10 cellular contexts compared by ENCODE assay signal in genomic region chr9:4235951-4236804, GRCh38.
DNase-seq lines count a peak whose midpoint lies in the region; ATAC-seq, FAIRE-seq and TF ChIP-seq lines count a peak whose summit lies in the region.
"Had no signal": no experiment of that assay in that cellular context is flagged by ENCODE, and none has a peak within 500 bp of the region (broad histone marks: within the 10 kb centered on the region; RNA-seq: fewer than 3 reads in every experiment).

No MANE protein-coding gene starts in this region.

- under 1% methylated on average over 5 of the region's 5 CpGs for WGBS in A549 (ENCODE audit: missing lambda C conversion rate)
- WGBS in HepG2 (ENCODE audit: low lambda C conversion rate), result 11% methylated on average over 5 of the region's 5 CpGs

- H3K4me1 Mint-ChIP-seq in brain, result peaks cover 19% of the 10 kb centered on the region

- TF ChIP-seq POLR2A in A549 (IDR thresholded peaks at IDR 0.05; ENCODE audit: low read length), result no peak
- no peak for TF ChIP-seq POLR2A in HepG2 (IDR thresholded peaks at IDR 0.05; ENCODE audit: insufficient read depth in 1 of 2, low read depth in 2 of 2, low read length in 2 of 2)

- H3K27ac Mint-ChIP-seq in brain, result peak overlapping the region; percentile 61 to 97 (median 84)

- FAIRE-seq in A549 (lab: Jason Lieb, UNC) (peak; percentile 94), HepG2 (lab: Jason Lieb, UNC) (peak; percentile 36)

- TF ChIP-seq RAD21 in A549 (conservative IDR thresholded peaks at IDR 0.05 in 1 of 2, IDR thresholded peaks at IDR 0.05 in 1 of 2) (no peak), HepG2 (CRISPR knock-in tag; IDR thresholded peaks at IDR 0.05) (no peak)

- H4K20me1 ChIP-seq in HepG2 (ENCODE audit: insufficient read depth, low read length), result no peaks in the 10 kb centered on the region

- peak overlapping the region; percentile 83 to 85 for H3K27ac ChIP-seq in A549
- H3K27ac ChIP-seq in HepG2 (ENCODE audit: extremely low read length, insufficient read depth, low read length), result no peak overlapping the region
- H3K27ac ChIP-seq in A673 (ENCODE audit: low read depth, low read length, poor library complexity, severe bottlenecking), result no peak overlapping the region

- peaks cover 7% of the 10 kb centered on the region for H3K27me3 Mint-ChIP-seq in brain

- H3K79me2 ChIP-seq in HepG2 (ENCODE audit: insufficient read depth, low read length), result no peaks in the 10 kb centered on the region

- intact Hi-C loops in HepG2 (cut with micrococcal nuclease; ENCODE audit: unreplicated experiment) (no loop called here), A673 (cut with micrococcal nuclease; ENCODE audit: unreplicated experiment) (no loop called here)

- POLR2A ChIA-PET in A549 (lab: Yijun Ruan, JAX), result interaction anchor here (0.6 to 1.7 kb wide), 3 partner anchors 29 to 710 kb away, joined by 3 to 5 read pairs (median 4); no protein-coding TSS in a partner anchor
- POLR2A ChIA-PET in HepG2 (lab: Yijun Ruan, JAX), result no interaction called here
- POLR2A ChIA-PET in A673 (lab: Charles Lee; ENCODE audit: low non-redundant PET), result no interaction called here

- DNase-seq in A549 (ENCODE audit: low read depth in 1 of 2, low spot score in 1 of 2), result peak; percentile 74 to 89
- DNase-seq in HepG2 (ENCODE audit: low spot score), result peak; percentile 27
- no peak for DNase-seq in A673 (ENCODE audit: low spot score)
- DNase-seq: activated T-cell treated with anti-CD3 and anti-CD28 coated beads, Interleukin-2, amount 50 U/mL, for 4 hours; NCI-H526 treated with DMSO at 0.1 percent for 48 hours had no signal

- in situ Hi-C loops in HepG2 (cut with HindIII; ENCODE audit: extremely low pct_ligation_motif_present, low pct_unique_long_range_greater_than_20kb), result no loop called here

- H3K9me3 Mint-ChIP-seq in brain, result peaks cover 11 to 20% (median 12%) of the 10 kb centered on the region in 5 experiments
- H3K9me3 Mint-ChIP-seq: activated T-cell treated with anti-CD3 and anti-CD28 coated beads, Interleukin-2, amount 50 U/mL, for 4 hours had no signal

- H3K9ac ChIP-seq in HepG2 (ENCODE audit: insufficient read depth, low read depth, low read length), result no peak overlapping the region

- CTCF ChIA-PET in A549 (lab: Yijun Ruan, JAX), result interaction anchor here (0.7 to 1.1 kb wide), 4 partner anchors 9 to 80 kb away, joined by 3 to 4 read pairs (median 3); no protein-coding TSS in a partner anchor
- CTCF ChIA-PET in HepG2 (lab: Yijun Ruan, JAX; ENCODE audit: low intra/inter-chr PET ratio, low total read pairs), result no interaction called here
- CTCF ChIA-PET in A673 (lab: Charles Lee), result interaction anchor here (0.7 kb wide), 1 partner anchor 175 kb away, joined by 10 read pairs; no protein-coding TSS in a partner anchor

- TF ChIP-seq EP300 in A549 (IDR thresholded peaks at IDR 0.05) (peak; percentile 27 to 40; a peak in 2 of 5 replicates), HepG2 (IDR thresholded peaks at IDR 0.05; ENCODE audit: low read depth in 2 of 2, low read length in 2 of 2) (no peak), HepG2 (CRISPR knock-in tag; IDR thresholded peaks at IDR 0.05; ENCODE audit: borderline replicate concordance) (no peak)

- H3K4me2 ChIP-seq in A549 (peak overlapping the region; percentile 72), HepG2 (ENCODE audit: low read depth, low read length) (peak overlapping the region; percentile 13)

- no peak overlapping the region for H2AFZ ChIP-seq in HepG2 (ENCODE audit: low read length)

- peaks cover 12% of the 10 kb centered on the region for H3K9me3 ChIP-seq in A549
- no peaks in the 10 kb centered on the region for H3K9me3 ChIP-seq in HepG2 (ENCODE audit: low read length)
- H3K9me3 ChIP-seq in A673 (ENCODE audit: low read depth, low read length, poor library complexity, severe bottlenecking), result no peaks in the 10 kb centered on the region

- H3K36me3 ChIP-seq in HepG2 (replicated peaks in 1 of 2; ENCODE audit: control insufficient read depth in 1 of 2, insufficient read depth in 2 of 2, low read length in 2 of 2), result no peaks in the 10 kb centered on the region
- H3K36me3 ChIP-seq in A673 (ENCODE audit: insufficient read depth, low read length, poor library complexity, severe bottlenecking), result no peaks in the 10 kb centered on the region

- BruUV-seq in HepG2 (replicated peaks; lab: Mats Ljungman, UMichigan) (no TSS peak), A673 (replicated peaks; lab: Mats Ljungman, UMichigan) (no TSS peak)

- H3K4me3 ChIP-seq in A549 (peak overlapping the region; percentile 3; the same call in 1 of the 3 replicates), HepG2 (replicated peaks in 1 of 3; ENCODE audit: insufficient read depth in 1 of 3, low read depth in 2 of 3, low read length in 3 of 3) (no peak overlapping the region), A673 (ENCODE audit: low read depth, low read length, poor library complexity, severe bottlenecking) (no peak overlapping the region)

- H3K27me3 ChIP-seq in HepG2 (ENCODE audit: control insufficient read depth in 1 of 2, insufficient read depth in 2 of 2, low read length in 2 of 2) (no peaks in the 10 kb centered on the region), A673 (replicated peaks; ENCODE audit: insufficient read depth, low read depth, low read length, poor library complexity) (no peaks in the 10 kb centered on the region)

- H3K36me3 Mint-ChIP-seq in brain, result peaks cover 24% of the 10 kb centered on the region

- H3K4me1 ChIP-seq in A549, result peaks cover 40% of the 10 kb centered on the region
- H3K4me1 ChIP-seq in HepG2 (ENCODE audit: insufficient read depth, low read length), result peaks cover 14% of the 10 kb centered on the region; the same call in 1 of the 2 replicates
- H3K4me1 ChIP-seq in A673 (ENCODE audit: insufficient read depth, low read length, poor library complexity, severe bottlenecking), result no peaks in the 10 kb centered on the region

- TF ChIP-seq CTCF in A549 (IDR thresholded peaks at IDR 0.05), result no peak
- no peak for TF ChIP-seq CTCF in brain (conservative IDR thresholded peaks at IDR 0.05)
- TF ChIP-seq CTCF in HepG2 (CRISPR knock-in tag; IDR thresholded peaks at IDR 0.05), result no peak
- no peak for TF ChIP-seq CTCF in A673 (conservative IDR thresholded peaks at IDR 0.05; ENCODE audit: low read depth, low read length)

- H3K4me3 Mint-ChIP-seq in brain, result peak overlapping the region; percentile 38 to 72 (median 64)
- H3K4me3 Mint-ChIP-seq: activated T-cell treated with anti-CD3 and anti-CD28 coated beads, Interleukin-2, amount 50 U/mL, for 4 hours had no signal

- ATAC-seq in A549 (peak; percentile 82 to 93), HG02678 (IDR thresholded peaks at IDR 0.05; ENCODE audit: unreplicated experiment) (peak; percentile 47), HepG2 (peak; percentile 85), GM19397 (IDR thresholded peaks at IDR 0.05; ENCODE audit: unreplicated experiment) (no peak), HG03280 (IDR thresholded peaks at IDR 0.05; ENCODE audit: unreplicated experiment) (no peak), HG02884 (IDR thresholded peaks at IDR 0.05; ENCODE audit: unreplicated experiment) (no peak)

TF ChIP-seq in A549, 52 proteins besides CTCF, POLR2A, EP300 and RAD21 (continues in another document):
- TF ChIP-seq HOXB13 (CRISPR knock-in tag; IDR thresholded peaks at IDR 0.05; ENCODE audit: low read depth) (no peak), TP53 (CRISPR knock-in tag; IDR thresholded peaks at IDR 0.05) (no peak), JUNB (IDR thresholded peaks at IDR 0.05) (peak; percentile 41), GATA3 (IDR thresholded peaks at IDR 0.05; ENCODE audit: borderline replicate concordance) (peak; percentile 51; the same call in 1 of the 2 replicates), ATOH8 (CRISPR knock-in tag; IDR thresholded peaks at IDR 0.05; ENCODE audit: low read depth) (no peak), RARB (CRISPR knock-in tag; IDR thresholded peaks at IDR 0.05) (0 out of 2 replicates have a peak, but pooled peaks have one; percentile 12), CBX8 (IDR thresholded peaks at IDR 0.05) (no peak), RNF2 (IDR thresholded peaks at IDR 0.05; ENCODE audit: borderline replicate concordance, low read depth) (no peak), JUN (IDR thresholded peaks at IDR 0.05) (peak; percentile 26 to 76; a peak in 1 of 5 replicates)

TF ChIP-seq in HepG2, 621 proteins besides CTCF, POLR2A, EP300 and RAD21:
- TF ChIP-seq FOXA3 (CRISPR knock-in tag; IDR thresholded peaks at IDR 0.05) (0 out of 2 replicates have a peak, but pooled peaks have one; percentile 27), SOX13 (IDR thresholded peaks at IDR 0.05) (no peak), SOX13 (CRISPR knock-in tag; conservative IDR thresholded peaks at IDR 0.05 in 1 of 2, IDR thresholded peaks at IDR 0.05 in 1 of 2) (peak in 1 of 2 experiments; percentile 65; a peak in 2 of 4 replicates), ZNF256 (CRISPR knock-in tag; conservative IDR thresholded peaks at IDR 0.05) (no peak), ZNF329 (CRISPR knock-in tag; IDR thresholded peaks at IDR 0.05; ENCODE audit: low read depth) (no peak), MAFF (IDR thresholded peaks at IDR 0.05; ENCODE audit: low read depth, low read length) (no peak), SOX6 (IDR thresholded peaks at IDR 0.05) (no peak), SOX6 (CRISPR knock-in tag; IDR thresholded peaks at IDR 0.05) (peak; percentile 47; the same call in 1 of the 2 replicates), TCF7L2 (IDR thresholded peaks at IDR 0.05; ENCODE audit: low read depth, low read length) (no peak), ZNF850 (CRISPR knock-in tag; conservative IDR thresholded peaks at IDR 0.05) (no peak), SOX5 (CRISPR knock-in tag; IDR thresholded peaks at IDR 0.05; ENCODE audit: borderline replicate concordance) (peak; percentile 59)

Comparison
In these comparisons a context has a peak if more than half of its experiments do, and no peak if none do; other contexts are left out.
1. ATAC-seq: peak in A549 (2 of 2), HG02678 (single experiment) and HepG2 (single experiment); none in GM19397 (single experiment), HG03280 (single experiment) and HG02884 (single experiment).
2. H3K27ac ChIP-seq: peak in A549 (2 of 2); none in HepG2 (single experiment) and A673 (single experiment).
3. Of the 38 proteins assayed by ChIP-seq in both HepG2 and A549: peak only in HepG2: none; only in A549: EP300, JUN, JUNB, MAFK and USF2; in both: none; in neither: 31; mixed calls (peak in some experiments, not most) for 2.